In the genomic region with DNA sequence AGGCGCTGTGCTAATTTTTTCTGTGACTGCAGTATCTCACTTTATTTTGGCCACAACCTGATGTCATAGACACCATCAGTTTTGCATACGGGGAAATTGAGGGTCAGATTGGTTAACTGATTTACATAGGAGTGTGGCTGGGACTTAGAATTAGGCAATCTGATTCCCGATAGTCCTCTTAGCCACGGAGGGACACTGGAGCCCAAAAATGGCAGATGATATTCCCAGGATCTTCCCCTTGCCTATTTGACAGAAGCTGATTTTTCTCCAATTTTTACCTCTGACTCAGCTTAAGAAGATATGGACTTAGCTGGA, we compare ENCODE assay signal across 8 cellular contexts. TPM values are rescaled to one million over a fixed set of nuclear protein-coding genes. Genes with fewer than 3 reads are reported as not detected.
A peak's percentile ranks its signal among the peaks of the same experiment; 100 is the strongest.
DNase-seq lines count a peak whose midpoint lies in the region; ATAC-seq and TF ChIP-seq lines count a peak whose summit lies in the region.

No MANE protein-coding gene starts in this region.

- H3K4me1 Mint-ChIP-seq in endothelial cell (ENCODE audit: unreplicated experiment): peaks cover 63% of the 10 kb centered on the region

- H3K36me3 Mint-ChIP-seq in endothelial cell (ENCODE audit: low read depth, unreplicated experiment): peaks cover 10% of the 10 kb centered on the region

- H3K4me3 ChIP-seq in OCI-LY3 (ENCODE audit: low read length) (peak overlapping the region; percentile 85), parathyroid adenoma (ENCODE audit: low read depth, low read length) (peak overlapping the region; percentile 87)

- H3K4me2 ChIP-seq in OCI-LY3 (ENCODE audit: low read length): peak overlapping the region; percentile 93
- peak overlapping the region; percentile 57 for H3K4me2 ChIP-seq in parathyroid adenoma (ENCODE audit: low read length)

- ATAC-seq in HG02763 (IDR thresholded peaks at IDR 0.05; ENCODE audit: unreplicated experiment): no peak

- peaks cover 13% of the 10 kb centered on the region; the same call in 1 of the 2 replicates for H4K20me1 ChIP-seq in OCI-LY3 (ENCODE audit: insufficient read depth, low read length)

- H3K27ac ChIP-seq in OCI-LY3 (ENCODE audit: low read length) (no peak overlapping the region), parathyroid adenoma (no peak overlapping the region)

- no peaks in the 10 kb centered on the region for H3K9me3 Mint-ChIP-seq in endothelial cell (ENCODE audit: unreplicated experiment)

- no peaks in the 10 kb centered on the region for H3K79me2 ChIP-seq in OCI-LY3 (ENCODE audit: low read length)
- H3K79me2 ChIP-seq in parathyroid adenoma: peaks cover 39% of the 10 kb centered on the region

- H3K9me3 ChIP-seq in OCI-LY3 (ENCODE audit: insufficient read depth, low read length) (no peaks in the 10 kb centered on the region), parathyroid adenoma (ENCODE audit: control insufficient read depth, low read length) (no peaks in the 10 kb centered on the region)

- H3K9ac ChIP-seq in OCI-LY3 (ENCODE audit: low read length) (peak overlapping the region; percentile 72), parathyroid adenoma (no peak overlapping the region)

- H3K36me3 ChIP-seq in OCI-LY3 (replicated peaks; ENCODE audit: low read depth, low read length) (no peaks in the 10 kb centered on the region), parathyroid adenoma (ENCODE audit: control insufficient read depth, insufficient read depth, low read length) (no peaks in the 10 kb centered on the region)

- peaks cover 15% of the 10 kb centered on the region for H3K27me3 Mint-ChIP-seq in endothelial cell (ENCODE audit: unreplicated experiment)

- DNase-seq in NOMO-1 treated with DMSO at 0.1 percent for 48 hours (lab: John Stamatoyannopoulos, UW; ENCODE audit: unreplicated experiment): peak; percentile 43
- no peak for DNase-seq in NOMO-1 treated with dmso at 0.1 percent for 144 hours (lab: John Stamatoyannopoulos, UW; ENCODE audit: unreplicated experiment)
- DNase-seq in endothelial cell (ENCODE audit: low spot score): no peak
- no peak for DNase-seq in stimulated activated CD4-positive, alpha-beta T cell treated with anti-CD3 and anti-CD28 coated beads, Interleukin-1b, Interleukin-23, amount 100 ng/mL, for 48 hours
- DNase-seq in hypothalamus (lab: John Stamatoyannopoulos, UW): no peak

- H3K4me3 Mint-ChIP-seq in endothelial cell (ENCODE audit: unreplicated experiment): peak overlapping the region; percentile 96

- no peak for TF ChIP-seq CTCF in OCI-LY3 (IDR thresholded peaks at IDR 0.05; ENCODE audit: low read depth, low read length)
- TF ChIP-seq CTCF in endothelial cell (IDR thresholded peaks at IDR 0.05; ENCODE audit: unreplicated experiment): no peak
- TF ChIP-seq CTCF in parathyroid adenoma (IDR thresholded peaks at IDR 0.05): no peak

- H3K27ac Mint-ChIP-seq in endothelial cell (ENCODE audit: unreplicated experiment): no peak overlapping the region

- H3K27me3 ChIP-seq in OCI-LY3 (ENCODE audit: low read depth, low read length) (peaks cover 15% of the 10 kb centered on the region), parathyroid adenoma (ENCODE audit: control insufficient read depth, insufficient read depth, low read length) (no peaks in the 10 kb centered on the region)

- no peak overlapping the region for H2AFZ ChIP-seq in OCI-LY3 (ENCODE audit: low read depth, low read length)
- H2AFZ ChIP-seq in parathyroid adenoma: peak overlapping the region; percentile 99

- H3K4me1 ChIP-seq in OCI-LY3 (ENCODE audit: low read length) (peaks cover 21% of the 10 kb centered on the region), parathyroid adenoma (peaks cover 31% of the 10 kb centered on the region)

RNA-seq across cellular contexts. Expression of a gene that starts 1.3 kb away (rescaled TPM):
- total RNA-seq in endothelial cell (ENCODE audit: unreplicated experiment): 119 TPM

RNA-seq across cellular contexts. Expression of a gene that starts 46.2 kb away (rescaled TPM):
- total RNA-seq in endothelial cell (ENCODE audit: unreplicated experiment): not detected
